In the genomic region with DNA sequence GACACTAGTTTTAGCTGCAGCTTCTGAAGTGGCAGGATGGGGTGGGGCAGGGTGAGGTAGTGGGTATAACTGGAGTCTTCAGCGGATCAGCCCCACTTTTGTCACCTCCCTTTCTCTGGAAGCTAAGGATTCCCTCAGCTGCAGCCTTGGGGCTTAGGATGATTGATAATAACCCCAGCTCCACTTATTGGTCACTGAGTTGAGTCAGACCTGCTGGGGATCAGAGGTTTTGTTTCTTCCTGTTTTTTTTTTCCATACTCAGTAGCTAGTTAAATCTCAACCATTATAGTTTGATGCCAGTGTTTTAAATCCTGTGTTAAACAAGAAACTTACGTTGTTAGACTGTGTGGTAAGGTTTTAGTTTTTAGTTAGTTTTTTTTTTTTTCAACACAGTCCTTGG, we compare ENCODE assay signal across 16 cellular contexts. TPM values are rescaled to one million over a fixed set of nuclear protein-coding genes. Genes with fewer than 3 reads are reported as not detected.
DNase-seq lines count a peak whose midpoint lies in the region; ATAC-seq, FAIRE-seq and TF ChIP-seq lines count a peak whose summit lies in the region.
"Had no signal": no experiment of that assay in that cellular context is flagged by ENCODE, and none has a peak within 500 bp of the region (broad histone marks: within the 10 kb centered on the region; RNA-seq: fewer than 3 reads in every experiment).

No MANE protein-coding gene starts in this region.

- H3K27ac ChIP-seq in H1 (ENCODE audit: low read depth, low read length), result no peak overlapping the region
- H3K27ac ChIP-seq: lower lobe of right lung, ovary had no signal

- H2AFZ ChIP-seq in H1 (ENCODE audit: low read length), result no peak overlapping the region

- H3K36me3 Mint-ChIP-seq in activated CD4-positive, alpha-beta memory T cell treated with anti-CD3 and anti-CD28 coated beads for 36 hours, result no peaks in the 10 kb centered on the region
- no peaks in the 10 kb centered on the region for H3K36me3 Mint-ChIP-seq in WTC11

- POLR2A ChIA-PET in H1 (lab: Charles Lee; ENCODE audit: partially characterized antibody) (no interaction called here), WTC11 (lab: Charles Lee) (no interaction called here)
- POLR2A ChIA-PET in activated CD4-positive, alpha-beta memory T cell treated with anti-CD3 and anti-CD28 coated beads for 36 hours (lab: Charles Lee), result no interaction called here

- peak overlapping the region in 1 of 4 experiments; percentile 10; a peak in 1 of 7 replicates for H3K9ac ChIP-seq in H1 (replicated peaks in 1 of 4; ENCODE audit: extremely low read depth in 1 of 4, low read depth in 3 of 4, low read length in 3 of 4)

- H4K8ac ChIP-seq in H1 (ENCODE audit: extremely low read depth, insufficient read depth, low read length), result no peak overlapping the region

- no peaks in the 10 kb centered on the region for H3K36me3 ChIP-seq in H1 (ENCODE audit: control insufficient read depth in 2 of 4, insufficient read depth in 4 of 4, low read length in 3 of 4)
- H3K36me3 ChIP-seq: lower lobe of right lung, ovary had no signal

- no peaks in the 10 kb centered on the region for H3K4me1 Mint-ChIP-seq in activated CD4-positive, alpha-beta memory T cell treated with anti-CD3 and anti-CD28 coated beads for 36 hours (ENCODE audit: low read depth)
- peaks cover 34% of the 10 kb centered on the region for H3K4me1 Mint-ChIP-seq in WTC11

- no peak overlapping the region for H3K4me3 Mint-ChIP-seq in activated CD4-positive, alpha-beta memory T cell treated with anti-CD3 and anti-CD28 coated beads for 36 hours
- no peak overlapping the region for H3K4me3 Mint-ChIP-seq in WTC11
- H3K4me3 Mint-ChIP-seq: CD4-positive, alpha-beta T cell; endodermal cell had no signal

- no peak for TF ChIP-seq RAD21 in H1 (IDR thresholded peaks at IDR 0.05 in 1 of 2, conservative IDR thresholded peaks at IDR 0.05 in 1 of 2; ENCODE audit: low read depth in 2 of 2, low read length in 2 of 2)

- H3K14ac ChIP-seq in H1 (ENCODE audit: insufficient read length), result no peak overlapping the region

- H2BK5ac ChIP-seq in H1 (ENCODE audit: low read depth, low read length), result no peak overlapping the region

- peaks cover 2% of the 10 kb centered on the region for H3K27me3 Mint-ChIP-seq in activated CD4-positive, alpha-beta memory T cell treated with anti-CD3 and anti-CD28 coated beads for 36 hours
- H3K27me3 Mint-ChIP-seq in WTC11 (ENCODE audit: low read depth), result no peaks in the 10 kb centered on the region

- H2BK12ac ChIP-seq in H1 (ENCODE audit: low read depth, low read length), result no peak overlapping the region

- H4K91ac ChIP-seq in H1 (replicated peaks; ENCODE audit: insufficient read length, low read length), result no peak overlapping the region

- no peak overlapping the region for H2AK5ac ChIP-seq in H1 (ENCODE audit: low read depth, low read length)

- H3K23me2 ChIP-seq in H1 (ENCODE audit: low read depth, low read length), result no peaks in the 10 kb centered on the region

- intact Hi-C loops in activated CD4-positive, alpha-beta memory T cell treated with anti-CD3 and anti-CD28 coated beads for 36 hours (cut with micrococcal nuclease), result no loop called here

- no peak for TF ChIP-seq POLR2A in NB4 (IDR thresholded peaks at IDR 0.05; ENCODE audit: extremely low read depth, insufficient read length)
- no peak for TF ChIP-seq POLR2A in H1 (IDR thresholded peaks at IDR 0.05; ENCODE audit: control extremely low read depth in 1 of 2, low read depth in 2 of 2, low read length in 2 of 2)

- no peak overlapping the region for H4K5ac ChIP-seq in H1 (ENCODE audit: insufficient read length, low read depth, low read length)

- H2BK120ac ChIP-seq in H1 (replicated peaks; ENCODE audit: low read depth, low read length), result no peak overlapping the region

- no peaks in the 10 kb centered on the region for H3K9me3 ChIP-seq in H1 (ENCODE audit: insufficient read depth in 2 of 2, low read depth in 1 of 2, low read length in 1 of 2)
- H3K9me3 ChIP-seq: lower lobe of right lung, ovary had no signal

- TF ChIP-seq EP300 in H1 (IDR thresholded peaks at IDR 0.05; ENCODE audit: borderline replicate concordance in 1 of 2, low read depth in 2 of 2, low read length in 2 of 2), result no peak

- H3K56ac ChIP-seq in H1 (replicated peaks; ENCODE audit: insufficient read length, low read depth, low read length), result no peak overlapping the region

- H3K9me3 Mint-ChIP-seq in activated CD4-positive, alpha-beta memory T cell treated with anti-CD3 and anti-CD28 coated beads for 36 hours, result no peaks in the 10 kb centered on the region
- H3K9me3 Mint-ChIP-seq in WTC11, result no peaks in the 10 kb centered on the region
- H3K9me3 Mint-ChIP-seq: CD4-positive, alpha-beta T cell; endodermal cell had no signal

- H2BK20ac ChIP-seq in H1 (ENCODE audit: low read length), result no peak overlapping the region

- H3K79me2 ChIP-seq in H1 (ENCODE audit: control insufficient read depth in 1 of 2, insufficient read depth in 2 of 2, low read length in 2 of 2), result peaks cover 0 to 47% of the 10 kb centered on the region in 2 experiments; a peak in 2 of 4 replicates

- H3K79me1 ChIP-seq in H1 (ENCODE audit: low read depth, low read length), result peaks cover 2% of the 10 kb centered on the region; the same call in 1 of the 2 replicates

- no peak overlapping the region for H3K4me2 ChIP-seq in H1 (ENCODE audit: insufficient read depth in 1 of 2, low read depth in 2 of 2, low read length in 2 of 2)

- 90% methylated on average over 2 of the region's 2 CpGs; no CpG with 5 or more reads in 1 of the 2 experiments for WGBS in H1 (ENCODE audit: extremely low coverage in 1 of 2, insufficient coverage in 1 of 2, insufficient read length in 1 of 2, insufficient replicate concordance in 2 of 2, low coverage in 1 of 2, low lambda C conversion rate in 2 of 2, missing lambda C conversion rate in 1 of 2), 2 experiments

- H3K23ac ChIP-seq in H1 (ENCODE audit: insufficient read length), result no peak overlapping the region

- H4K20me1 ChIP-seq in H1 (replicated peaks in 1 of 2; ENCODE audit: control insufficient read depth in 1 of 2, insufficient read depth in 2 of 2, low read length in 2 of 2), result no peaks in the 10 kb centered on the region

- H2BK15ac ChIP-seq in H1 (ENCODE audit: low read length), result no peak overlapping the region

- H3K27me3 ChIP-seq in H1 (replicated peaks in 1 of 4; ENCODE audit: control insufficient read depth in 3 of 4, extremely low read depth in 1 of 4, insufficient read depth in 3 of 4, low read length in 3 of 4), result no peaks in the 10 kb centered on the region
- H3K27me3 ChIP-seq: ovary had no signal

- CTCF ChIA-PET in H1 (lab: Charles Lee; ENCODE audit: partially characterized antibody) (interaction anchor here (1.2 kb wide), 1 partner anchor 148 kb away, joined by 4 read pairs; no protein-coding TSS in a partner anchor), WTC11 (lab: Charles Lee) (no interaction called here)
- CTCF ChIA-PET in activated CD4-positive, alpha-beta memory T cell treated with anti-CD3 and anti-CD28 coated beads for 36 hours (lab: Charles Lee), result no interaction called here

- H3K4me3 ChIP-seq in NB4 (ENCODE audit: low read depth, low read length) (no peak overlapping the region), H1 (ENCODE audit: extremely low read depth in 1 of 4, insufficient read depth in 2 of 4, low read depth in 3 of 4, low read length in 4 of 4) (no peak overlapping the region)
- H3K4me3 ChIP-seq: lower lobe of right lung, ovary had no signal

- FAIRE-seq in H1 (lab: Jason Lieb, UNC), result no peak
- FAIRE-seq in urothelium cell line (lab: Jason Lieb, UNC), result no peak

- no peak overlapping the region for H3K27ac Mint-ChIP-seq in activated CD4-positive, alpha-beta memory T cell treated with anti-CD3 and anti-CD28 coated beads for 36 hours
- H3K27ac Mint-ChIP-seq in WTC11, result no peak overlapping the region
- H3K27ac Mint-ChIP-seq: CD4-positive, alpha-beta T cell; endodermal cell had no signal

- peaks cover 0 to 4% (median 3%) of the 10 kb centered on the region in 4 experiments; a peak in 4 of 7 replicates for H3K4me1 ChIP-seq in H1 (replicated peaks in 1 of 4; ENCODE audit: control insufficient read depth in 3 of 4, insufficient read depth in 4 of 4, low read length in 3 of 4)

- no peak for ATAC-seq in WTC11

- no peak overlapping the region for H3K18ac ChIP-seq in H1 (ENCODE audit: extremely low read depth, low read length)

- TF ChIP-seq CTCF in NB4 (IDR thresholded peaks at IDR 0.05; ENCODE audit: low read depth, low read length) (no peak), H1 (IDR thresholded peaks at IDR 0.05; ENCODE audit: control extremely low read depth in 1 of 3, insufficient read depth in 1 of 3, low read depth in 1 of 3, low read length in 3 of 3) (no peak), WTC11 (IDR thresholded peaks at IDR 0.05) (no peak)

- peak overlapping the region; percentile 66 for H3K4ac ChIP-seq in H1 (replicated peaks; ENCODE audit: insufficient read length, low read depth, low read length)

- DNase-seq in ELF-1 (ENCODE audit: low read depth, low spot score) (peak; percentile 24), NB4 (ENCODE audit: low read depth) (peak; percentile 37), H1 (ENCODE audit: low read depth in 1 of 2, low spot score in 2 of 2) (no peak), renal cortical epithelial cell (ENCODE audit: low read depth) (peak; percentile 95), urothelium cell line (ENCODE audit: low spot score) (no peak), WTC11 (ENCODE audit: low spot score) (no peak)
- no peak for DNase-seq in activated CD4-positive, alpha-beta T cell treated with anti-CD3 and anti-CD28 coated beads for 1 hour
- DNase-seq in activated CD4-positive, alpha-beta memory T cell treated with anti-CD3 and anti-CD28 coated beads for 36 hours, result no peak
- DNase-seq: aorta; CD4-positive, alpha-beta T cell; endodermal cell; lower lobe of right lung; NCI-H1092; NCI-H510A treated with DMSO at 0.1 percent for 48 hours; ovary; SIG-M5 had no signal

TF ChIP-seq in H1, 55 proteins besides CTCF, POLR2A, EP300 and RAD21 (continues in another document):
- TF ChIP-seq HDAC2 (IDR thresholded peaks at IDR 0.05; ENCODE audit: borderline replicate concordance in 1 of 2, low read depth in 2 of 2, low read length in 2 of 2), result no peak

RNA-seq across cellular contexts. Expression of a gene that starts 57.2 kb away (rescaled TPM):
- 90.3 and 92.1 TPM in 2 replicates for total RNA-seq in H1 (2021; fragmentation: NEBNext Ultra II Directional; extraction: Animal tissue kit (Norgen Biotek cat#: 25700))
- 29.8 and 47.6 TPM in 2 replicates for polyA plus RNA-seq in H1 (2011; rRNA removed)
- 40.2 TPM for polyA plus RNA-seq in H1 (2011; cell fraction: cytosol; rRNA removed)
- polyA plus RNA-seq in H1 (2011; cell fraction: nucleus; rRNA removed), result 55.4 TPM
- 62.4 to 75.8 TPM (median 68.8 TPM) in 4 replicates for polyA plus RNA-seq in H1 (2012, experiment 1 of 2)
- 5.7 TPM for polyA plus RNA-seq in H1 (2012, experiment 2 of 2)
- 140 TPM for polyA plus RNA-seq in H1 (2013, experiment 1 of 2)
- polyA plus RNA-seq in H1 (2013, experiment 2 of 2), result 113 TPM
- polyA minus RNA-seq in H1 (2011; rRNA and poly(A)+ RNA removed), result 97.2 and 158 TPM in 2 replicates
- polyA minus RNA-seq in H1 (2011; cell fraction: cytosol; rRNA and poly(A)+ RNA removed), result 57.5 TPM
- 63.5 TPM for polyA minus RNA-seq in H1 (2011; cell fraction: nucleus; rRNA and poly(A)+ RNA removed)
- total RNA-seq in renal cortical epithelial cell, result 241 and 266 TPM in 2 replicates
- under 1 TPM; 0.19 to 0.22 TPM for total RNA-seq in activated CD4-positive, alpha-beta memory T cell treated with anti-CD3 and anti-CD28 coated beads for 36 hours
- 133 to 162 TPM (median 135 TPM) in 3 replicates for total RNA-seq in WTC11 (2021)
- total RNA-seq: CD4-positive, alpha-beta T cell had no signal

Comparison
In these comparisons a context has a peak if more than half of its experiments do, and no peak if none do; other contexts are left out.
1. DNase-seq: peak in ELF-1 (single experiment), NB4 (single experiment) and renal cortical epithelial cell (single experiment); none in H1 (0 of 2), urothelium cell line (single experiment), activated CD4-positive, alpha-beta T cell treated with anti-CD3 and anti-CD28 coated beads for 1 hour (single experiment), activated CD4-positive, alpha-beta memory T cell treated with anti-CD3 and anti-CD28 coated beads for 36 hours (single experiment) and WTC11 (single experiment).
2. RNA of a gene that starts 57.2 kb away (total RNA-seq): 241 to 266 TPM in renal cortical epithelial cell, 133 to 162 TPM in WTC11 and 90.3 to 92.1 TPM in H1; 0.19 to 0.22 TPM in activated CD4-positive, alpha-beta memory T cell treated with anti-CD3 and anti-CD28 coated beads for 36 hours; every median in the first group is over 10 times any median in the second.